Comparison of ENCODE assay signal across 13 cellular contexts in genomic region chr19:55468054-55468393, GRCh38. TPM values are rescaled to one million over a fixed set of nuclear protein-coding genes. Genes with fewer than 3 reads are reported as not detected.
A peak's percentile ranks its signal among the peaks of the same experiment; 100 is the strongest.
DNase-seq lines count a peak whose midpoint lies in the region; ATAC-seq and TF ChIP-seq lines count a peak whose summit lies in the region.
"Had no signal": no experiment of that assay in that cellular context is flagged by ENCODE, and none has a peak within 500 bp of the region (broad histone marks: within the 10 kb centered on the region; RNA-seq: fewer than 3 reads in every experiment).

No MANE protein-coding gene starts in this region.

- CTCF ChIA-PET in RWPE1 (lab: Yijun Ruan, JAX): interaction anchor here (0.6 to 3.0 kb wide), 17 partner anchors 9 to 252 kb away, joined by 3 to 43 read pairs (median 7); partner anchors contain the start of genes NAT14 and ZNF628

- H3K9me3 Mint-ChIP-seq in stimulated activated naive CD8-positive, alpha-beta T cell treated with anti-CD3 and anti-CD28 coated beads, Interleukin-15, amount 100 ng/mL, for 72 hours: no peaks in the 10 kb centered on the region
- peaks cover 3% of the 10 kb centered on the region for H3K9me3 Mint-ChIP-seq in glutamatergic neuron (ENCODE audit: unreplicated experiment)
- H3K9me3 Mint-ChIP-seq: activated naive CD4-positive, alpha-beta T cell treated with anti-CD3 and anti-CD28 coated beads for 36 hours had no signal

- POLR2A ChIA-PET in RWPE1 (lab: Yijun Ruan, JAX; ENCODE audit: low non-redundant PET): interaction anchor here (0.5 kb wide), 1 partner anchor 173 kb away, joined by 3 read pairs; no protein-coding TSS in a partner anchor

- H3K4me3 ChIP-seq in aorta (ENCODE audit: low read length in 2 of 2): no peak overlapping the region
- H3K4me3 ChIP-seq: cardiac muscle cell had no signal

- H3K36me3 ChIP-seq in aorta (ENCODE audit: control insufficient read depth in 1 of 2, insufficient read depth in 2 of 2, low read length in 1 of 2): no peaks in the 10 kb centered on the region
- H3K36me3 ChIP-seq: cardiac muscle cell had no signal

- intact Hi-C loops in aorta (cut with DNase I): loop anchor here (2.0 to 5.0 kb wide), 2 partner anchors 34 to 37 kb away; no protein-coding TSS in a partner anchor

- 26 to 31% methylated on average over 4 of the region's 4 CpGs for WGBS in aorta, 2 donors

- DNase-seq in stimulated activated naive CD8-positive, alpha-beta T cell treated with anti-CD3 and anti-CD28 coated beads, Interleukin-15, amount 100 ng/mL, for 72 hours: no peak
- DNase-seq in stimulated activated naive CD8-positive, alpha-beta T cell treated with anti-CD3 and anti-CD28 coated beads, Interleukin-15, Interleukin-2, amounts not matched to agents 100 U/mL and 50 U/mL, for 24 hours: no peak
- DNase-seq in RWPE1 (ENCODE audit: low spot score) (no peak), glutamatergic neuron (no peak), aorta (no peak), T-helper 1 cell (no peak), putamen (ENCODE audit: low spot score) (no peak), NCI-H526 treated with DMSO at 0.1 percent for 48 hours (lab: John Stamatoyannopoulos, UW) (no peak)
- DNase-seq: DMS153 had no signal

- H3K27me3 ChIP-seq in aorta (ENCODE audit: control insufficient read depth in 1 of 2, insufficient read depth in 2 of 2, low read length in 1 of 2): no peaks in the 10 kb centered on the region
- H3K27me3 ChIP-seq: cardiac muscle cell had no signal

- H3K4me1 Mint-ChIP-seq in stimulated activated naive CD8-positive, alpha-beta T cell treated with anti-CD3 and anti-CD28 coated beads, Interleukin-15, amount 100 ng/mL, for 72 hours: peaks cover under 1% of the 10 kb centered on the region
- no peaks in the 10 kb centered on the region for H3K4me1 Mint-ChIP-seq in glutamatergic neuron (ENCODE audit: low read depth, unreplicated experiment)

- ATAC-seq in stimulated activated naive CD8-positive, alpha-beta T cell treated with anti-CD3 and anti-CD28 coated beads, Interleukin-15, amount 100 ng/mL, for 72 hours: peak; percentile 31
- no peak for ATAC-seq in stimulated activated naive CD8-positive, alpha-beta T cell treated with anti-CD3 and anti-CD28 coated beads, Interleukin-15, Interleukin-2, amounts not matched to agents 100 U/mL and 50 U/mL, for 24 hours
- peak; percentile 3 for ATAC-seq in aorta (ENCODE audit: low FRiP score)

- no peak overlapping the region for H3K4me3 Mint-ChIP-seq in stimulated activated naive CD8-positive, alpha-beta T cell treated with anti-CD3 and anti-CD28 coated beads, Interleukin-15, amount 100 ng/mL, for 72 hours
- H3K4me3 Mint-ChIP-seq in glutamatergic neuron (ENCODE audit: unreplicated experiment): no peak overlapping the region
- H3K4me3 Mint-ChIP-seq: activated naive CD4-positive, alpha-beta T cell treated with anti-CD3 and anti-CD28 coated beads for 36 hours had no signal

- TF ChIP-seq CTCF in RWPE1 (conservative IDR thresholded peaks at IDR 0.05; ENCODE audit: low read depth): peak; percentile 41
- TF ChIP-seq CTCF in glutamatergic neuron (IDR thresholded peaks at IDR 0.05; ENCODE audit: partially characterized antibody, unreplicated experiment): peak; percentile 71

- no peaks in the 10 kb centered on the region for H3K36me3 Mint-ChIP-seq in glutamatergic neuron (ENCODE audit: unreplicated experiment)

- no peaks in the 10 kb centered on the region for H3K9me3 ChIP-seq in aorta (ENCODE audit: control insufficient read depth, low read length)

- H3K27ac ChIP-seq in RWPE1 (no peak overlapping the region), aorta (ENCODE audit: low read depth in 1 of 2, low read length in 2 of 2) (no peak overlapping the region)
- H3K27ac ChIP-seq: cardiac muscle cell had no signal

- H3K27me3 Mint-ChIP-seq in stimulated activated naive CD8-positive, alpha-beta T cell treated with anti-CD3 and anti-CD28 coated beads, Interleukin-15, amount 100 ng/mL, for 72 hours: no peaks in the 10 kb centered on the region
- peaks cover 7% of the 10 kb centered on the region for H3K27me3 Mint-ChIP-seq in glutamatergic neuron (ENCODE audit: unreplicated experiment)

- H3K27ac Mint-ChIP-seq in stimulated activated naive CD8-positive, alpha-beta T cell treated with anti-CD3 and anti-CD28 coated beads, Interleukin-15, amount 100 ng/mL, for 72 hours: no peak overlapping the region
- peak overlapping the region; percentile 66 for H3K27ac Mint-ChIP-seq in glutamatergic neuron (ENCODE audit: unreplicated experiment)
- H3K27ac Mint-ChIP-seq: activated naive CD4-positive, alpha-beta T cell treated with anti-CD3 and anti-CD28 coated beads for 36 hours had no signal

- no peaks in the 10 kb centered on the region for H3K4me1 ChIP-seq in aorta (ENCODE audit: control insufficient read depth in 1 of 2, insufficient read depth in 2 of 2, low read length in 2 of 2)

RNA-seq across cellular contexts. Expression of gene C19orf85, which starts 3.5 kb away (rescaled TPM):
- total RNA-seq in glutamatergic neuron (ENCODE audit: unreplicated experiment): not detected
- total RNA-seq in aorta: not detected
- polyA plus RNA-seq in aorta: not detected
- total RNA-seq: activated naive CD4-positive, alpha-beta T cell treated with anti-CD3 and anti-CD28 coated beads for 36 hours; cardiac muscle cell; lung microvascular endothelial cell; urinary bladder had no signal
- polyA plus RNA-seq: cardiac muscle cell had no signal

RNA-seq across cellular contexts. Expression of gene ISOC2, which starts 6.6 kb away (rescaled TPM):
- total RNA-seq in glutamatergic neuron (ENCODE audit: unreplicated experiment) (24.9 TPM), aorta (10 to 100 TPM; 18.6 to 30.6 TPM)
- 10 to 100 TPM; 42.6 to 47.3 TPM for polyA plus RNA-seq in aorta

RNA-seq across cellular contexts. Expression of gene ZNF628, which starts 8.4 kb away (rescaled TPM):
- total RNA-seq in glutamatergic neuron (ENCODE audit: unreplicated experiment): 13.7 TPM
- total RNA-seq in aorta: 1 to 10 TPM; 6.9 to 7.0 TPM
- 1 to 10 TPM; 1.3 to 2.0 TPM for polyA plus RNA-seq in aorta

RNA-seq across cellular contexts. Expression of gene NAT14, which starts 17.0 kb away (rescaled TPM):
- total RNA-seq in glutamatergic neuron (ENCODE audit: unreplicated experiment) (125 TPM), aorta (10 to 100 TPM; 15.3 to 16.2 TPM)
- 10 to 100 TPM in 1 of 2 donors, 1 to 10 TPM in 1; 3.1 to 19.2 TPM for polyA plus RNA-seq in aorta

RNA-seq across cellular contexts. Expression of gene SSC5D, which starts 20.2 kb away (rescaled TPM):
- 7.6 TPM for total RNA-seq in glutamatergic neuron (ENCODE audit: unreplicated experiment)
- total RNA-seq in aorta: 10 to 100 TPM in 1 of 2 donors, 1 to 10 TPM in 1; 8.6 to 64.1 TPM
- 1 to 10 TPM; 1.6 to 3.7 TPM for polyA plus RNA-seq in aorta
- total RNA-seq: lung microvascular endothelial cell had no signal
